Comparison of ENCODE assay signal across 1 cellular context in the genomic region with DNA sequence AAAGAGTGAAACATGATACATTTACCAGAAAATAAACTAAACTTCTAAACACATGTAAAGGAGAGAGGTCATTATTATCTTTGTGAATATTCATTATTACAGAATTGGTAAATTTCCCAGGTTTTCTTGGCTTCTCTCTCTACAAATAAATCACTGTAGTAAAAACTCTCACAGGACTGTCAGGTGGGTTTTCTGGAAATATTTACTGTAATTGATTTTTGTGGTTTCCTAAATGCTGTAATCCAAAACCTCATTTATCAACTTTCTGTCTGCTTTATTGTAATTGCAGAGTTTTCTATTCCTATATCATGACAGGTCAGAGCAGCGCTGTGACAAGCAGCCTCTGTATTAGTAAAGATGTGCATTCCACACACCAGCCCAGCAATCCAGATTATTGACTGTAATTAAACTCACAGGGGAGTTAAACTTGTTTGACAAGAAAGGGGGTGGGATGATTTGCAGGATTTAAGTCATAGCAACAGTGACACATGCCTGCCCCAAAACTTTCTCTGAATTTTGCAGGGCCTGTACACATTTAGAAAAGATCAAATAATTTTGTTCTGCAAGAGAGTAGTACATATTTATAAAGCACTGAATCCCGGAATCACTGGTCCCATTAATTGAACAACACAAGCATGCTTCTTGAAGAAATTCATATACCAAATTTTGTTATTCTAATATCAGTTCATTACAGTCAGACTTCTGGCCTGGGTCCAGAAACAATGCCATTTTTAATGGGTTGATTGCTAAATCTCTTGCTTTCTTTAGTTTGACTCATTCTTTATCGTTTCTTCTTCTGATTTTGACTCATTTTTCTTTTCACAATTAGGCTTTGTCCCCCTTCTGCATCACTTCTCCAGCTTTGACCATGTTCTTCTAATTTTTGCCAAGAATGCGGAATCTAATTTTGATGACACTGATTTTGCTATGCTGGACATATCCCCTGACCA.
TF ChIP-seq lines count a peak whose summit lies in the region.

No MANE protein-coding gene starts in this region.

TF ChIP-seq in GM23338, 12 proteins besides CTCF, POLR2A, EP300 and RAD21 (continued from another document):
- TF ChIP-seq, protein P1, sequence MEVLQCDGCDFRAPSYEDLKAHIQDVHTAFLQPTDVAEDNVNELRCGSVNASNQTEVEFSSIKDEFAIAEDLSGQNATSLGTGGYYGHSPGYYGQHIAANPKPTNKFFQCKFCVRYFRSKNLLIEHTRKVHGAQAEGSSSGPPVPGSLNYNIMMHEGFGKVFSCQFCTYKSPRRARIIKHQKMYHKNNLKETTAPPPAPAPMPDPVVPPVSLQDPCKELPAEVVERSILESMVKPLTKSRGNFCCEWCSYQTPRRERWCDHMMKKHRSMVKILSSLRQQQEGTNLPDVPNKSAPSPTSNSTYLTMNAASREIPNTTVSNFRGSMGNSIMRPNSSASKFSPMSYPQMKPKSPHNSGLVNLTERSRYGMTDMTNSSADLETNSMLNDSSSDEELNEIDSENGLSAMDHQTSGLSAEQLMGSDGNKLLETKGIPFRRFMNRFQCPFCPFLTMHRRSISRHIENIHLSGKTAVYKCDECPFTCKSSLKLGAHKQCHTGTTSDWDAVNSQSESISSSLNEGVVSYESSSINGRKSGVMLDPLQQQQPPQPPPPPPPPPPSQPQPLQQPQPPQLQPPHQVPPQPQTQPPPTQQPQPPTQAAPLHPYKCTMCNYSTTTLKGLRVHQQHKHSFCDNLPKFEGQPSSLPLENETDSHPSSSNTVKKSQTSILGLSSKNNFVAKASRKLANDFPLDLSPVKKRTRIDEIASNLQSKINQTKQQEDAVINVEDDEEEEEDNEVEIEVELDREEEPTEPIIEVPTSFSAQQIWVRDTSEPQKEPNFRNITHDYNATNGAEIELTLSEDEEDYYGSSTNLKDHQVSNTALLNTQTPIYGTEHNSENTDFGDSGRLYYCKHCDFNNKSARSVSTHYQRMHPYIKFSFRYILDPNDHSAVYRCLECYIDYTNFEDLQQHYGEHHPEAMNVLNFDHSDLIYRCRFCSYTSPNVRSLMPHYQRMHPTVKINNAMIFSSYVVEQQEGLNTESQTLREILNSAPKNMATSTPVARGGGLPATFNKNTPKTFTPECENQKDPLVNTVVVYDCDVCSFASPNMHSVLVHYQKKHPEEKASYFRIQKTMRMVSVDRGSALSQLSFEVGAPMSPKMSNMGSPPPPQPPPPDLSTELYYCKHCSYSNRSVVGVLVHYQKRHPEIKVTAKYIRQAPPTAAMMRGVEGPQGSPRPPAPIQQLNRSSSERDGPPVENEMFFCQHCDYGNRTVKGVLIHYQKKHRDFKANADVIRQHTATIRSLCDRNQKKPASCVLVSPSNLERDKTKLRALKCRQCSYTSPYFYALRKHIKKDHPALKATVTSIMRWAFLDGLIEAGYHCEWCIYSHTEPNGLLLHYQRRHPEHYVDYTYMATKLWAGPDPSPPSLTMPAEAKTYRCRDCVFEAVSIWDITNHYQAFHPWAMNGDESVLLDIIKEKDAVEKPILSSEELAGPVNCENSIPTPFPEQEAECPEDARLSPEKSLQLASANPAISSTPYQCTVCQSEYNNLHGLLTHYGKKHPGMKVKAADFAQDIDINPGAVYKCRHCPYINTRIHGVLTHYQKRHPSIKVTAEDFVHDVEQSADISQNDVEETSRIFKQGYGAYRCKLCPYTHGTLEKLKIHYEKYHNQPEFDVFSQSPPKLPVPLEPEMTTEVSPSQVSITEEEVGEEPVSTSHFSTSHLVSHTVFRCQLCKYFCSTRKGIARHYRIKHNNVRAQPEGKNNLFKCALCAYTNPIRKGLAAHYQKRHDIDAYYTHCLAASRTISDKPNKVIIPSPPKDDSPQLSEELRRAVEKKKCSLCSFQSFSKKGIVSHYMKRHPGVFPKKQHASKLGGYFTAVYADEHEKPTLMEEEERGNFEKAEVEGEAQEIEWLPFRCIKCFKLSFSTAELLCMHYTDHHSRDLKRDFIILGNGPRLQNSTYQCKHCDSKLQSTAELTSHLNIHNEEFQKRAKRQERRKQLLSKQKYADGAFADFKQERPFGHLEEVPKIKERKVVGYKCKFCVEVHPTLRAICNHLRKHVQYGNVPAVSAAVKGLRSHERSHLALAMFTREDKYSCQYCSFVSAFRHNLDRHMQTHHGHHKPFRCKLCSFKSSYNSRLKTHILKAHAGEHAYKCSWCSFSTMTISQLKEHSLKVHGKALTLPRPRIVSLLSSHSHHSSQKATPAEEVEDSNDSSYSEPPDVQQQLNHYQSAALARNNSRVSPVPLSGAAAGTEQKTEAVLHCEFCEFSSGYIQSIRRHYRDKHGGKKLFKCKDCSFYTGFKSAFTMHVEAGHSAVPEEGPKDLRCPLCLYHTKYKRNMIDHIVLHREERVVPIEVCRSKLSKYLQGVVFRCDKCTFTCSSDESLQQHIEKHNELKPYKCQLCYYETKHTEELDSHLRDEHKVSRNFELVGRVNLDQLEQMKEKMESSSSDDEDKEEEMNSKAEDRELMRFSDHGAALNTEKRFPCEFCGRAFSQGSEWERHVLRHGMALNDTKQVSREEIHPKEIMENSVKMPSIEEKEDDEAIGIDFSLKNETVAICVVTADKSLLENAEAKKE (CRISPR knock-in tag; IDR thresholded peaks at IDR 0.05): no peak
- TF ChIP-seq ZNF114 (CRISPR knock-in tag; IDR thresholded peaks at IDR 0.05): no peak
- no peak for TF ChIP-seq EZH2 (IDR thresholded peaks at IDR 0.05; ENCODE audit: low read depth, unreplicated experiment)
- no peak for TF ChIP-seq ETS1 (IDR thresholded peaks at IDR 0.05)
- no peak for TF ChIP-seq NANOG (IDR thresholded peaks at IDR 0.05; ENCODE audit: borderline replicate concordance)
- TF ChIP-seq REST (IDR thresholded peaks at IDR 0.05; ENCODE audit: unreplicated experiment): no peak
- no peak for TF ChIP-seq POLR2AphosphoS5 (IDR thresholded peaks at IDR 0.05; ENCODE audit: low read depth)
- TF ChIP-seq JUNB (IDR thresholded peaks at IDR 0.05; ENCODE audit: unreplicated experiment): no peak
- no peak for TF ChIP-seq EZH2phosphoT487 (IDR thresholded peaks at IDR 0.05; ENCODE audit: unreplicated experiment)
- no peak for TF ChIP-seq CREB1 (CRISPR knock-in tag; IDR thresholded peaks at IDR 0.05; ENCODE audit: low read depth)
TF ChIP-seq in GM23338: peak in this region for 0.
